In the genomic region with DNA sequence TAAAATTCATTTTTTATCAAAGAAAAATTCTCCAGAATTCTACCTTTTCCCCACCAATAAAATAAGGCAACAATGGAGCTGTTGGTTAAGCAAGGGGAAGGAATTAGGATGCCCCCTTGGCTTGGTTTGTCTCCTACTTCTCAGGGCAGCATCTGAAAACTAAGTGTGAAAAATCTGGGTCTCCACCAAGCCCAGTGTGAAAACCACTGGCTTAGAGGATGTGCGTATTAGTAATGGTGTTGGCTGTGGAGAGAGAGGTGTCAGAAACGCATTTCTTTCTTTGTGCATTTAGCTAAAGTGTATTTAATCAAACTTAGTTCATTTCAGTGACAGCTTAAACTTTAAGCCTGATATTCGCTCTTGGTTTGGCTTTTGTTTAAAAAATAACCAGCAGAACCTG, we compare ENCODE assay signal across 18 cellular contexts.
"Had no signal": no experiment of that assay in that cellular context is flagged by ENCODE, and none has a peak within 500 bp of the region (broad histone marks: within the 10 kb centered on the region; RNA-seq: fewer than 3 reads in every experiment).

No MANE protein-coding gene starts in this region.

- H3K36me3 ChIP-seq: esophagus muscularis mucosa, gastroesophageal sphincter, heart left ventricle, left lung, lower lobe of right lung had no signal

- ATAC-seq: foreskin keratinocyte, gastroesophageal sphincter, heart left ventricle, left cardiac atrium, left lung, left ventricle myocardium superior, lower lobe of right lung, mucosa of descending colon had no signal

- DNase-seq: dermis blood vessel endothelial cell; dorsolateral prefrontal cortex; effector CD4-positive, alpha-beta T cell; effector memory CD4-positive, alpha-beta T cell; foreskin keratinocyte; heart left ventricle; hypothalamus; left cardiac atrium; left lung; left ventricle myocardium superior; lower lobe of right lung; mesenchymal stem cell; mucosa of descending colon; naive B cell had no signal

- H3K79me2 ChIP-seq: hepatocyte had no signal

- H3K27ac ChIP-seq: coronary artery, esophagus muscularis mucosa, foreskin keratinocyte, gastroesophageal sphincter, heart left ventricle, hepatocyte, left lung, lower lobe of right lung had no signal

- H3K27me3 ChIP-seq: esophagus muscularis mucosa, foreskin keratinocyte, gastroesophageal sphincter, heart left ventricle, hepatocyte, left lung had no signal

- H3K4me1 ChIP-seq: esophagus muscularis mucosa, foreskin keratinocyte, gastroesophageal sphincter, heart left ventricle, left lung, lower lobe of right lung had no signal

- H3K4me3 ChIP-seq: coronary artery, dorsolateral prefrontal cortex, esophagus muscularis mucosa, gastroesophageal sphincter, heart left ventricle, hepatocyte, left lung, lower lobe of right lung, mucosa of descending colon had no signal

- H3K4me2 ChIP-seq: hepatocyte had no signal

- H3K9me3 ChIP-seq: lower lobe of right lung, mucosa of descending colon had no signal
